Comparison of ENCODE assay signal across 9 cellular contexts in the genomic region with DNA sequence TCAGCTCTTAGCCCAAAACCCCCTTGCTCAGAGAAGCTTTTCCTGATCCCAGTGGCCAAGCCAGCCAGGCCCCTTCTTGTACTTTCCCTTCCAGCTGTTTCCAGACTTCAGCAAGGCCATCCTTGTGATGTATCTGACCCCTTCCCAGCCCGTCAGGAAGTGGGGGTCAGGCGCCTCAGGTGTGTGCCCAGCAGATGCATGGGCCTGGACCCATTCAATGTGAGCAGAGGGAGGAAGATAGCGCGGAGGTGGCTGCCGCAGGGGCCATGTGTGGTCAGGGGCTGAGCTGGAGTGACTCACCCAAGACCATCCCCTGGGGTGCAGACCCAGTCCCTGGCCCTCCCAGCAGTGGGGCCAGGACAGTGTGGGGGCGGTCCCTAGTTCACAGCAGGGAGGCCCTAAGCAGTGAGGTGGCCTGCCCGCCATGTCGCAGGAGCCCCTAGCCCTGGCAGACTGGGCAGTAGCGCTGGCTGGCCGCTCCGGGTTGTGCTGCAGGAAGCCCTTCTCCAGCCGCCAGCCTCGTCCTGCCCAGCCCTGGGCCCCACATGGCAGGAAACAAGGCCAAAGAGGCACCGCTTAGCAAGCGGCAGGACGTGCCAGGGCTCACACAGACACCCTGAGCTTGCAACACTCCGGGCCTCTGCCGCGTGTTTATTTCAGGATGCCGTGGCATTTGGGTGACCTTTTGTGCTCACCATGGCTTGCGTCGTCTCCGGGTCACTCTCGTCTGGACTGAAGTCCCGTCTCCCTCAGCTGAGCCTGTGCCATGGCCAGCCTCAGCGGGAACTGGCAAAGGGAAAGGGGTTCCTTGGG. TPM values are rescaled to one million over a fixed set of nuclear protein-coding genes. Genes with fewer than 3 reads are reported as not detected.
DNase-seq lines count a peak whose midpoint lies in the region; ATAC-seq and TF ChIP-seq lines count a peak whose summit lies in the region.
"Had no signal": no experiment of that assay in that cellular context is flagged by ENCODE, and none has a peak within 500 bp of the region (broad histone marks: within the 10 kb centered on the region; RNA-seq: fewer than 3 reads in every experiment).

No MANE protein-coding gene starts in this region.

- DNase-seq in AG09309 (ENCODE audit: low read depth): peak; percentile 58
- peak; percentile 90 to 99 (median 97) for DNase-seq in adrenal gland
- DNase-seq in ovary: peak in 3 of 5 donors; percentile 52 to 62 (median 62)
- DNase-seq in CD4-positive, alpha-beta T cell: no peak
- DNase-seq in activated CD8-positive, alpha-beta memory T cell treated with anti-CD3 and anti-CD28 coated beads for 24 hours: no peak
- DNase-seq in activated CD4-positive, alpha-beta T cell treated with anti-CD3 and anti-CD28 coated beads for 36 hours: no peak
- DNase-seq: foreskin keratinocyte had no signal

- H3K36me3 Mint-ChIP-seq in CD4-positive, alpha-beta T cell (ENCODE audit: low read depth): no peaks in the 10 kb centered on the region
- no peaks in the 10 kb centered on the region for H3K36me3 Mint-ChIP-seq in activated CD4-positive, alpha-beta T cell treated with anti-CD3 and anti-CD28 coated beads for 36 hours (ENCODE audit: low read depth)

- H3K4me1 Mint-ChIP-seq in CD4-positive, alpha-beta T cell (ENCODE audit: low read depth): no peaks in the 10 kb centered on the region
- H3K4me1 Mint-ChIP-seq in activated CD4-positive, alpha-beta T cell treated with anti-CD3 and anti-CD28 coated beads for 36 hours: no peaks in the 10 kb centered on the region

- POLR2A ChIA-PET in CD4-positive, alpha-beta T cell (lab: Charles Lee): no interaction called here
- POLR2A ChIA-PET in activated CD4-positive, alpha-beta T cell treated with anti-CD3 and anti-CD28 coated beads for 36 hours (lab: Charles Lee): no interaction called here

- peak overlapping the region; percentile 73 to 98 (median 85) for H3K27ac ChIP-seq in adrenal gland
- H3K27ac ChIP-seq in gastroesophageal sphincter: peak overlapping the region; percentile 44 to 88 (median 86)
- H3K27ac ChIP-seq in ovary: peak overlapping the region in 1 of 2 donors; percentile 46
- H3K27ac ChIP-seq in CD4-positive, alpha-beta T cell (ENCODE audit: low read depth, low read length): no peak overlapping the region
- H3K27ac ChIP-seq: foreskin keratinocyte had no signal

- CTCF ChIA-PET in CD4-positive, alpha-beta T cell (lab: Charles Lee): no interaction called here
- CTCF ChIA-PET in activated CD4-positive, alpha-beta T cell treated with anti-CD3 and anti-CD28 coated beads for 36 hours (lab: Charles Lee): no interaction called here

- no peak for TF ChIP-seq CTCF in AG09309 (IDR thresholded peaks at IDR 0.05; ENCODE audit: control insufficient read depth, insufficient read depth, low read depth, low read length, missing control alignments)
- TF ChIP-seq CTCF in adrenal gland (IDR thresholded peaks at IDR 0.05): no peak
- no peak for TF ChIP-seq CTCF in gastroesophageal sphincter (IDR thresholded peaks at IDR 0.05)
- TF ChIP-seq CTCF in ovary (IDR thresholded peaks at IDR 0.05): no peak
- TF ChIP-seq CTCF in CD4-positive, alpha-beta T cell (IDR thresholded peaks at IDR 0.05): no peak

- H3K9me3 ChIP-seq in adrenal gland (replicated peaks in 1 of 3) (no peaks in the 10 kb centered on the region), gastroesophageal sphincter (no peaks in the 10 kb centered on the region), ovary (no peaks in the 10 kb centered on the region)
- H3K9me3 ChIP-seq in CD4-positive, alpha-beta T cell (ENCODE audit: control insufficient read depth, low read length): no peaks in the 10 kb centered on the region

- WGBS in adrenal gland, 4 donors: 18 to 36% (median 26%) methylated on average over 9 to 26 of the region's 26 CpGs
- 24 to 44% methylated on average over 3 to 5 of the region's 26 CpGs for WGBS in gastroesophageal sphincter (ENCODE audit: low coverage in 1 of 2), 2 donors
- WGBS in ovary, 3 donors: 61 to 74% (median 65%) methylated on average over 26 of the region's 26 CpGs

- no peak overlapping the region for H3K4me3 Mint-ChIP-seq in CD4-positive, alpha-beta T cell
- no peak overlapping the region for H3K4me3 Mint-ChIP-seq in activated CD4-positive, alpha-beta T cell treated with anti-CD3 and anti-CD28 coated beads for 36 hours

- intact Hi-C loops in adrenal gland (cut with DNase I) (no loop called here), ovary (cut with DNase I) (no loop called here)
- intact Hi-C loops in CD4-positive, alpha-beta T cell (cut with DNase I, micrococcal nuclease): no loop called here
- intact Hi-C loops in activated CD4-positive, alpha-beta T cell treated with anti-CD3 and anti-CD28 coated beads for 36 hours (cut with DNase I, micrococcal nuclease): no loop called here

- H3K4me3 ChIP-seq in AG09309 (ENCODE audit: control insufficient read depth, low read depth, low read length): no peak overlapping the region
- H3K4me3 ChIP-seq in adrenal gland: no peak overlapping the region
- H3K4me3 ChIP-seq in gastroesophageal sphincter: no peak overlapping the region
- H3K4me3 ChIP-seq in ovary: no peak overlapping the region

- H3K27me3 ChIP-seq in adrenal gland (no peaks in the 10 kb centered on the region), gastroesophageal sphincter (no peaks in the 10 kb centered on the region), ovary (no peaks in the 10 kb centered on the region)
- no peaks in the 10 kb centered on the region for H3K27me3 ChIP-seq in CD4-positive, alpha-beta T cell (ENCODE audit: control insufficient read depth, insufficient read depth, low read length)
- H3K27me3 ChIP-seq: foreskin keratinocyte had no signal

- H3K4me1 ChIP-seq in adrenal gland (replicated peaks in 1 of 2) (peaks cover 13 to 45% of the 10 kb centered on the region in 2 donors), gastroesophageal sphincter (peaks cover 0 to 61% (median 22%) of the 10 kb centered on the region in 3 donors), ovary (ENCODE audit: insufficient read depth) (no peaks in the 10 kb centered on the region)
- H3K4me1 ChIP-seq: foreskin keratinocyte had no signal

- H3K36me3 ChIP-seq in adrenal gland (replicated peaks in 1 of 2) (no peaks in the 10 kb centered on the region), gastroesophageal sphincter (peaks cover 0 to 26% of the 10 kb centered on the region in 2 donors), ovary (no peaks in the 10 kb centered on the region)

- no peak for TF ChIP-seq EP300 in gastroesophageal sphincter (IDR thresholded peaks at IDR 0.05)
- peak; percentile 85 for TF ChIP-seq EP300 in ovary (IDR thresholded peaks at IDR 0.05)

- TF ChIP-seq POLR2A in adrenal gland (IDR thresholded peaks at IDR 0.05): peak; percentile 35 to 66
- TF ChIP-seq POLR2A in gastroesophageal sphincter (IDR thresholded peaks at IDR 0.05): peak in 1 of 2 donors; percentile 30
- no peak for TF ChIP-seq POLR2A in ovary (IDR thresholded peaks at IDR 0.05)

- peak; percentile 88 for ATAC-seq in gastroesophageal sphincter
- ATAC-seq in CD4-positive, alpha-beta T cell (ENCODE audit: poor library complexity): no peak
- no peak for ATAC-seq in GM21360 (IDR thresholded peaks at IDR 0.05; ENCODE audit: unreplicated experiment)
- no peak for ATAC-seq in activated CD4-positive, alpha-beta T cell treated with anti-CD3 and anti-CD28 coated beads for 36 hours
- ATAC-seq: foreskin keratinocyte had no signal

- no peaks in the 10 kb centered on the region for H3K27me3 Mint-ChIP-seq in CD4-positive, alpha-beta T cell
- no peaks in the 10 kb centered on the region for H3K27me3 Mint-ChIP-seq in activated CD4-positive, alpha-beta T cell treated with anti-CD3 and anti-CD28 coated beads for 36 hours

- no peaks in the 10 kb centered on the region for H3K9me3 Mint-ChIP-seq in CD4-positive, alpha-beta T cell
- H3K9me3 Mint-ChIP-seq in activated CD4-positive, alpha-beta T cell treated with anti-CD3 and anti-CD28 coated beads for 36 hours (ENCODE audit: low read depth): no peaks in the 10 kb centered on the region

- no peak overlapping the region for H3K27ac Mint-ChIP-seq in CD4-positive, alpha-beta T cell
- no peak overlapping the region for H3K27ac Mint-ChIP-seq in activated CD4-positive, alpha-beta T cell treated with anti-CD3 and anti-CD28 coated beads for 36 hours

RNA-seq across cellular contexts. Expression of gene ADSS1, which starts 12.0 kb away (rescaled TPM):
- total RNA-seq in adrenal gland (10 to 100 TPM in 6 of 8 donors, 1 to 10 TPM in 2; 6.9 to 39.1 (median 18.2) TPM), gastroesophageal sphincter (10 to 100 TPM in 2 of 4 donors, 1 to 10 TPM in 2; 5.1 to 32.2 (median 8.8) TPM), ovary (1 to 10 TPM; 2.6 to 9.8 (median 3.8) TPM)
- polyA plus RNA-seq in adrenal gland (10 to 100 TPM in 2 of 3 donors, 1 to 10 TPM in 1; 5.6 to 20.1 (median 16.7) TPM), ovary (1 to 10 TPM; 4.1 to 4.9 TPM)
- 1 to 10 TPM; 2.0 to 2.7 TPM for total RNA-seq in CD4-positive, alpha-beta T cell
- total RNA-seq in activated CD4-positive, alpha-beta T cell treated with anti-CD3 and anti-CD28 coated beads for 36 hours: 1 to 10 TPM; 2.2 to 3.2 TPM

RNA-seq across cellular contexts. Expression of gene SIVA1, which starts 16.9 kb away (rescaled TPM):
- total RNA-seq in adrenal gland (100 to 1,000 TPM in 4 of 8 donors, 10 to 100 TPM in 4; 43.9 to 294 (median 140) TPM), gastroesophageal sphincter (100 to 1,000 TPM; 188 to 513 (median 363) TPM), ovary (100 to 1,000 TPM in 3 of 7 donors, 10 to 100 TPM in 4; 85.7 to 385 (median 91.6) TPM)
- polyA plus RNA-seq in adrenal gland (100 to 1,000 TPM in 1 of 3 donors, 10 to 100 TPM in 1, 1 to 10 TPM in 1; 2.0 to 120 (median 86.8) TPM), ovary (100 to 1,000 TPM in 1 of 2 donors, 1 to 10 TPM in 1; 2.4 to 249 TPM)
- 100 to 1,000 TPM; 111 to 124 TPM for total RNA-seq in CD4-positive, alpha-beta T cell
- 10 to 100 TPM; 47.1 to 97.1 TPM for total RNA-seq in activated CD4-positive, alpha-beta T cell treated with anti-CD3 and anti-CD28 coated beads for 36 hours

RNA-seq across cellular contexts. Expression of gene INF2, which starts 46.6 kb away (rescaled TPM):
- 10 to 100 TPM; 36.8 to 72.9 (median 62.0) TPM for total RNA-seq in adrenal gland
- polyA plus RNA-seq in adrenal gland: 100 to 1,000 TPM in 2 of 3 donors, 10 to 100 TPM in 1; 16.3 to 217 (median 117) TPM
- total RNA-seq in gastroesophageal sphincter: 100 to 1,000 TPM in 1 of 4 donors, 10 to 100 TPM in 3; 44.6 to 102 (median 64.7) TPM
- 10 to 100 TPM; 15.1 to 40.7 (median 22.2) TPM for total RNA-seq in ovary
- polyA plus RNA-seq in ovary: 10 to 100 TPM in 1 of 2 donors, 1 to 10 TPM in 1; 6.3 to 18.4 TPM
- total RNA-seq in CD4-positive, alpha-beta T cell: 10 to 100 TPM; 74.9 to 76.9 TPM
- 10 to 100 TPM; 60.8 to 66.0 TPM for total RNA-seq in activated CD4-positive, alpha-beta T cell treated with anti-CD3 and anti-CD28 coated beads for 36 hours

RNA-seq across cellular contexts. Expression of gene AKT1, which starts 59.5 kb away (rescaled TPM):
- total RNA-seq in adrenal gland (100 to 1,000 TPM; 155 to 300 (median 195) TPM), gastroesophageal sphincter (100 to 1,000 TPM; 134 to 283 (median 143) TPM), ovary (100 to 1,000 TPM in 4 of 7 donors, 10 to 100 TPM in 3; 58.1 to 105 (median 103) TPM)
- polyA plus RNA-seq in adrenal gland (100 to 1,000 TPM in 2 of 3 donors, 10 to 100 TPM in 1; 97.5 to 244 (median 230) TPM), ovary (10 to 100 TPM; 53.9 to 72.6 TPM)
- total RNA-seq in CD4-positive, alpha-beta T cell: 10 to 100 TPM; 58.8 to 66.5 TPM
- 100 to 1,000 TPM; 110 to 126 TPM for total RNA-seq in activated CD4-positive, alpha-beta T cell treated with anti-CD3 and anti-CD28 coated beads for 36 hours

Comparison
In these comparisons a context has a peak if more than half of its experiments do, and no peak if none do; other contexts are left out.
1. DNase-seq: peak in AG09309 (single experiment), adrenal gland (7 of 7) and ovary (3 of 5); none in CD4-positive, alpha-beta T cell (0 of 10), activated CD8-positive, alpha-beta memory T cell treated with anti-CD3 and anti-CD28 coated beads for 24 hours (single experiment) and activated CD4-positive, alpha-beta T cell treated with anti-CD3 and anti-CD28 coated beads for 36 hours (single experiment).